9 cellular contexts compared by ENCODE assay signal in the genomic region with DNA sequence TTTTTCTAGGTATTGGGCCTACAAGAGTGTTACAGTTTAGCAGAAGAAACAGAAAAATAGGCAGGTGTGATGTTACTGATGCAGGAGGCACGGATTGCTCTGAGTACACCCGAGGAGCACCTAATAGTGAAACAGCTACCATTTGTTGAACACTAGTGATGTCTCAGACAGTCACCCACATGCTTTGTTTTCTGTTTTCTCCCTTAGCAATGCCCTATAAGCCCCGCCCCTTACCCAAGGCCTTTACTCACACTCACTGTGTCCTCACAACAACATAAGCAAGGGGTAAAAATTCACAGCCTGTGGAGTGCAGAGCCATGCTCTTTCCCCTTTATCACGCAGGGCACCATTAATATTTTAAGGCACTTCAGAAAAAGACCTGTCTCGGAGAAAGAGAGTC. TPM values are rescaled to one million over a fixed set of nuclear protein-coding genes. Genes with fewer than 3 reads are reported as not detected.
A peak's percentile ranks its signal among the peaks of the same experiment; 100 is the strongest.
DNase-seq lines count a peak whose midpoint lies in the region; ATAC-seq and TF ChIP-seq lines count a peak whose summit lies in the region.
"Had no signal": no experiment of that assay in that cellular context is flagged by ENCODE, and none has a peak within 500 bp of the region (broad histone marks: within the 10 kb centered on the region; RNA-seq: fewer than 3 reads in every experiment).

No MANE protein-coding gene starts in this region.

- no peaks in the 10 kb centered on the region for H3K36me3 Mint-ChIP-seq in activated naive CD4-positive, alpha-beta T cell treated with anti-CD3 and anti-CD28 coated beads for 36 hours (ENCODE audit: low read depth)
- H3K36me3 Mint-ChIP-seq in activated naive CD4-positive, alpha-beta T cell treated with anti-CD3 and anti-CD28 coated beads, Interleukin-2, amount 10 ng/mL, durations not matched to agents 7 days and 5 days: no peaks in the 10 kb centered on the region

- POLR2A ChIA-PET in RWPE1 (lab: Yijun Ruan, JAX; ENCODE audit: low non-redundant PET): interaction anchor here (0.5 kb wide), 1 partner anchor 58 kb away, joined by 5 read pairs; no protein-coding TSS in a partner anchor

- peak; percentile 10 for DNase-seq in activated naive CD4-positive, alpha-beta T cell treated with anti-CD3 and anti-CD28 coated beads for 36 hours
- DNase-seq in activated naive CD4-positive, alpha-beta T cell treated with anti-CD3 and anti-CD28 coated beads, Interleukin-2, amount 10 ng/mL, durations not matched to agents 7 days and 5 days: no peak
- DNase-seq in RWPE1 (ENCODE audit: low spot score) (peak; percentile 40), fibroblast of mammary gland (ENCODE audit: low read depth) (peak; percentile 43), upper lobe of left lung (no peak), GF-D8 (lab: John Stamatoyannopoulos, UW) (no peak), SIG-M5 treated with dmso at 0.1 percent for 504 hours (lab: John Stamatoyannopoulos, UW; ENCODE audit: unreplicated experiment) (no peak)

- CTCF ChIA-PET in activated naive CD4-positive, alpha-beta T cell treated with anti-CD3 and anti-CD28 coated beads for 36 hours (lab: Charles Lee): interaction anchor here (0.5 to 1.3 kb wide), 5 partner anchors 11 to 150 kb away, joined by 3 to 4 read pairs (median 4); no protein-coding TSS in a partner anchor
- CTCF ChIA-PET in activated naive CD4-positive, alpha-beta T cell treated with anti-CD3 and anti-CD28 coated beads, Interleukin-2, amount 10 ng/mL, durations not matched to agents 7 days and 5 days (lab: Charles Lee): interaction anchor here (0.9 to 1.2 kb wide), 2 partner anchors 11 to 84 kb away, joined by 3 read pairs; no protein-coding TSS in a partner anchor
- CTCF ChIA-PET in RWPE1 (lab: Yijun Ruan, JAX): interaction anchor here (1.2 to 1.8 kb wide), 3 partner anchors 13 to 84 kb away, joined by 4 to 10 read pairs (median 7); a partner anchor contains a TSS

- H3K9me3 Mint-ChIP-seq in activated naive CD4-positive, alpha-beta T cell treated with anti-CD3 and anti-CD28 coated beads for 36 hours: no peaks in the 10 kb centered on the region
- H3K9me3 Mint-ChIP-seq in activated naive CD4-positive, alpha-beta T cell treated with anti-CD3 and anti-CD28 coated beads, Interleukin-2, amount 10 ng/mL, durations not matched to agents 7 days and 5 days: no peaks in the 10 kb centered on the region

- peak overlapping the region; percentile 83 for H3K27ac ChIP-seq in RWPE1
- H3K27ac ChIP-seq in upper lobe of left lung: peak overlapping the region; percentile 56 to 80 (median 68)
- H3K27ac ChIP-seq: prostate gland had no signal

- no peaks in the 10 kb centered on the region for H3K36me3 ChIP-seq in upper lobe of left lung
- H3K36me3 ChIP-seq: prostate gland had no signal

- H3K9me3 ChIP-seq in upper lobe of left lung: no peaks in the 10 kb centered on the region
- H3K9me3 ChIP-seq: prostate gland had no signal

- no peaks in the 10 kb centered on the region for H3K27me3 ChIP-seq in upper lobe of left lung

- no peak for TF ChIP-seq POLR2A in upper lobe of left lung (IDR thresholded peaks at IDR 0.05)

- 80 to 88% methylated on average over 5 of the region's 5 CpGs for WGBS in upper lobe of left lung, 2 donors

- TF ChIP-seq CTCF in RWPE1 (conservative IDR thresholded peaks at IDR 0.05; ENCODE audit: low read depth) (no peak), fibroblast of mammary gland (conservative IDR thresholded peaks at IDR 0.05; ENCODE audit: control insufficient read depth, insufficient read depth, low read depth, low read length) (no peak), upper lobe of left lung (IDR thresholded peaks at IDR 0.05) (no peak)

- no peak overlapping the region for H3K4me3 ChIP-seq in fibroblast of mammary gland (ENCODE audit: control insufficient read depth, low read depth, low read length)
- H3K4me3 ChIP-seq in upper lobe of left lung: no peak overlapping the region
- H3K4me3 ChIP-seq: prostate gland had no signal

- H3K27ac Mint-ChIP-seq in activated naive CD4-positive, alpha-beta T cell treated with anti-CD3 and anti-CD28 coated beads for 36 hours: no peak overlapping the region
- no peak overlapping the region for H3K27ac Mint-ChIP-seq in activated naive CD4-positive, alpha-beta T cell treated with anti-CD3 and anti-CD28 coated beads, Interleukin-2, amount 10 ng/mL, durations not matched to agents 7 days and 5 days

- ATAC-seq in upper lobe of left lung (ENCODE audit: low FRiP score in 2 of 2): peak; percentile 54 to 82
- no peak for ATAC-seq in GM21529 (IDR thresholded peaks at IDR 0.05; ENCODE audit: unreplicated experiment)

- no peak for TF ChIP-seq EP300 in upper lobe of left lung (IDR thresholded peaks at IDR 0.05)

- intact Hi-C loops in activated naive CD4-positive, alpha-beta T cell treated with anti-CD3 and anti-CD28 coated beads for 36 hours (cut with micrococcal nuclease): no loop called here

- H3K4me1 Mint-ChIP-seq in activated naive CD4-positive, alpha-beta T cell treated with anti-CD3 and anti-CD28 coated beads for 36 hours (ENCODE audit: low read depth): peaks cover 15% of the 10 kb centered on the region
- H3K4me1 Mint-ChIP-seq in activated naive CD4-positive, alpha-beta T cell treated with anti-CD3 and anti-CD28 coated beads, Interleukin-2, amount 10 ng/mL, durations not matched to agents 7 days and 5 days: peaks cover 16% of the 10 kb centered on the region

- no peak overlapping the region for H3K4me3 Mint-ChIP-seq in activated naive CD4-positive, alpha-beta T cell treated with anti-CD3 and anti-CD28 coated beads for 36 hours
- H3K4me3 Mint-ChIP-seq in activated naive CD4-positive, alpha-beta T cell treated with anti-CD3 and anti-CD28 coated beads, Interleukin-2, amount 10 ng/mL, durations not matched to agents 7 days and 5 days: no peak overlapping the region

- no peaks in the 10 kb centered on the region for H3K27me3 Mint-ChIP-seq in activated naive CD4-positive, alpha-beta T cell treated with anti-CD3 and anti-CD28 coated beads for 36 hours (ENCODE audit: low read depth)
- H3K27me3 Mint-ChIP-seq in activated naive CD4-positive, alpha-beta T cell treated with anti-CD3 and anti-CD28 coated beads, Interleukin-2, amount 10 ng/mL, durations not matched to agents 7 days and 5 days: no peaks in the 10 kb centered on the region

- peaks cover 7 to 14% (median 9%) of the 10 kb centered on the region in 4 donors for H3K4me1 ChIP-seq in upper lobe of left lung
- H3K4me1 ChIP-seq: prostate gland had no signal

RNA-seq across cellular contexts. Expression of a gene that starts 25.7 kb away (rescaled TPM):
- total RNA-seq in activated naive CD4-positive, alpha-beta T cell treated with anti-CD3 and anti-CD28 coated beads for 36 hours: 10 to 100 TPM; 78.2 to 83.4 TPM
- 10 to 100 TPM; 22.0 to 81.8 (median 59.3) TPM for total RNA-seq in upper lobe of left lung

RNA-seq across cellular contexts. Expression of a gene that starts 50.1 kb away (rescaled TPM):
- total RNA-seq in activated naive CD4-positive, alpha-beta T cell treated with anti-CD3 and anti-CD28 coated beads for 36 hours: 10 to 100 TPM; 17.7 to 17.9 TPM
- 10 to 100 TPM in 4 of 6 donors, 1 to 10 TPM in 2; 4.4 to 26.5 (median 18.4) TPM for total RNA-seq in upper lobe of left lung

RNA-seq across cellular contexts. Expression of a gene that starts 50.3 kb away (rescaled TPM):
- total RNA-seq in activated naive CD4-positive, alpha-beta T cell treated with anti-CD3 and anti-CD28 coated beads for 36 hours: 10 to 100 TPM; 61.1 to 62.9 TPM
- 1 to 10 TPM; 1.0 to 5.0 (median 2.6) TPM for total RNA-seq in upper lobe of left lung

RNA-seq across cellular contexts. Expression of a gene that starts 51.9 kb away (rescaled TPM):
- total RNA-seq in activated naive CD4-positive, alpha-beta T cell treated with anti-CD3 and anti-CD28 coated beads for 36 hours: 1 to 10 TPM; 1.1 to 1.3 TPM
- total RNA-seq in upper lobe of left lung: 100 to 1,000 TPM; 205 to 710 (median 440) TPM

Comparison
In these comparisons a context has a peak if more than half of its experiments do, and no peak if none do; other contexts are left out.
1. DNase-seq: peak in activated naive CD4-positive, alpha-beta T cell treated with anti-CD3 and anti-CD28 coated beads for 36 hours (single experiment), RWPE1 (single experiment) and fibroblast of mammary gland (single experiment); none in activated naive CD4-positive, alpha-beta T cell treated with anti-CD3 and anti-CD28 coated beads, Interleukin-2, amount 10 ng/mL, durations not matched to agents 7 days and 5 days (single experiment), upper lobe of left lung (0 of 2), GF-D8 (single experiment) and SIG-M5 treated with dmso at 0.1 percent for 504 hours (single experiment).
2. RNA of a gene that starts 50.3 kb away (total RNA-seq): 61.1 to 62.9 TPM in activated naive CD4-positive, alpha-beta T cell treated with anti-CD3 and anti-CD28 coated beads for 36 hours; 1.0 to 5.0 TPM in upper lobe of left lung; every median in the first group is over 10 times any median in the second.